15 cellular contexts compared by ENCODE assay signal in the genomic region with DNA sequence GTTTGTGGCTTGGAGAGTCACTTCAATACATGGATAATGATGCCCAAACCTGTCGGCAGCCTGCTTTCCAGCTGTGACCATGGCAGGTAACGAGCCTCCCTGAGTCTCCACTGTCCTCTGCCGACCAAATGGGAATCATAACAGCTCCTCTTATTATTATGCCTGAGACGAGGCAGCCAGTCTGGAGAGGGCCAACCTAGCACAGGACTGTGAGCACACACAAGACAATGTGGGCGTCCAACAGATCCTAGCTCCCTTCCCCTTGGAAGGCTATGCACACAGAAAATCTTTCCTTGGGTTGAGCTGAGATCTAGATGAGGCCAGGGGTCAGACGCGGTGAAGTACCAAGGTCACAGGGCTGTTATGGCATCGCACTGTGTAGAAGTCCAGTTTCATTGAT. TPM values are rescaled to one million over a fixed set of nuclear protein-coding genes. Genes with fewer than 3 reads are reported as not detected.
DNase-seq lines count a peak whose midpoint lies in the region; ATAC-seq and TF ChIP-seq lines count a peak whose summit lies in the region.
"Had no signal": no experiment of that assay in that cellular context is flagged by ENCODE, and none has a peak within 500 bp of the region (broad histone marks: within the 10 kb centered on the region; RNA-seq: fewer than 3 reads in every experiment).

No MANE protein-coding gene starts in this region.

- no peak overlapping the region for H3K9ac ChIP-seq in PC-3 (ENCODE audit: low read length)
- H3K9ac ChIP-seq: KMS-11 had no signal

- no peak overlapping the region for H2AFZ ChIP-seq in PC-3 (ENCODE audit: low read length)

- POLR2A ChIA-PET in PC-3 (lab: Charles Lee; ENCODE audit: unreplicated experiment): no interaction called here

- no peaks in the 10 kb centered on the region for H3K9me3 ChIP-seq in PC-3 (ENCODE audit: low read length)

- WGBS in lower leg skin, 2 donors: 83 to 89% methylated on average over 8 of the region's 8 CpGs

- TF ChIP-seq CTCF in PC-3 (conservative IDR thresholded peaks at IDR 0.05; ENCODE audit: low read depth, low read length) (no peak), endothelial cell (IDR thresholded peaks at IDR 0.05; ENCODE audit: unreplicated experiment) (no peak), progenitor cell of endocrine pancreas (IDR thresholded peaks at IDR 0.05; ENCODE audit: unreplicated experiment) (no peak), lower leg skin (IDR thresholded peaks at IDR 0.05) (no peak)

- CTCF ChIA-PET in PC-3 (lab: Charles Lee): no interaction called here

- no peak overlapping the region for H3K27ac ChIP-seq in PC-3 (ENCODE audit: low read length)
- H3K27ac ChIP-seq: epithelial cell of prostate, KMS-11 had no signal

- no peaks in the 10 kb centered on the region for H3K36me3 Mint-ChIP-seq in activated T-cell treated with anti-CD3 and anti-CD28 coated beads, Interleukin-2, amount 50 U/mL, for 72 hours (ENCODE audit: insufficient read depth in 2 of 2)
- H3K36me3 Mint-ChIP-seq in endothelial cell (ENCODE audit: low read depth, unreplicated experiment): peaks cover 3% of the 10 kb centered on the region
- no peaks in the 10 kb centered on the region for H3K36me3 Mint-ChIP-seq in progenitor cell of endocrine pancreas (ENCODE audit: insufficient read depth)

- TSS peak; percentile 62 for BruUV-seq in PC-3 (replicated peaks; lab: Mats Ljungman, UMichigan)

- H3F3A ChIP-seq in PC-3 (ENCODE audit: low read length, unreplicated experiment): no peaks in the 10 kb centered on the region

- peak overlapping the region; percentile 74 to 83 for H3K4me3 Mint-ChIP-seq in activated T-cell treated with anti-CD3 and anti-CD28 coated beads, Interleukin-2, amount 50 U/mL, for 72 hours
- H3K4me3 Mint-ChIP-seq in endothelial cell (ENCODE audit: unreplicated experiment): peak overlapping the region; percentile 62
- peak overlapping the region; percentile 76 for H3K4me3 Mint-ChIP-seq in progenitor cell of endocrine pancreas (ENCODE audit: low read depth)

- peaks cover 4% of the 10 kb centered on the region for H3K4me1 Mint-ChIP-seq in activated T-cell treated with anti-CD3 and anti-CD28 coated beads, Interleukin-2, amount 50 U/mL, for 72 hours (ENCODE audit: low read depth)
- H3K4me1 Mint-ChIP-seq in endothelial cell (ENCODE audit: unreplicated experiment) (no peaks in the 10 kb centered on the region), progenitor cell of endocrine pancreas (ENCODE audit: low read depth) (peaks cover 6% of the 10 kb centered on the region)

- no peak overlapping the region for H3K27ac Mint-ChIP-seq in activated T-cell treated with anti-CD3 and anti-CD28 coated beads, Interleukin-2, amount 50 U/mL, for 72 hours
- H3K27ac Mint-ChIP-seq in endothelial cell (ENCODE audit: unreplicated experiment): no peak overlapping the region
- H3K27ac Mint-ChIP-seq in progenitor cell of endocrine pancreas: peak overlapping the region; percentile 75

- intact Hi-C loops in PC-3 (cut with micrococcal nuclease) (no loop called here), lower leg skin (cut with DNase I; ENCODE audit: low total_unique reads) (no loop called here)

- H3K79me2 ChIP-seq in PC-3 (ENCODE audit: low read length): peaks cover 7% of the 10 kb centered on the region

- peaks cover 20% of the 10 kb centered on the region for H3K27me3 Mint-ChIP-seq in activated T-cell treated with anti-CD3 and anti-CD28 coated beads, Interleukin-2, amount 50 U/mL, for 72 hours (ENCODE audit: low read depth)
- peaks cover 14% of the 10 kb centered on the region for H3K27me3 Mint-ChIP-seq in endothelial cell (ENCODE audit: unreplicated experiment)
- peaks cover 35% of the 10 kb centered on the region for H3K27me3 Mint-ChIP-seq in progenitor cell of endocrine pancreas

- TF ChIP-seq POLR2A in lower leg skin (IDR thresholded peaks at IDR 0.05): no peak

- no peak overlapping the region for H3K4me2 ChIP-seq in PC-3 (ENCODE audit: low read length)
- H3K4me2 ChIP-seq: KMS-11 had no signal

- no peak for ATAC-seq in activated T-cell treated with anti-CD3 and anti-CD28 coated beads, Interleukin-2, amount 50 U/mL, for 72 hours (replicated peaks in 1 of 2)
- ATAC-seq in PC-3 (no peak), GM19328 (IDR thresholded peaks at IDR 0.05; ENCODE audit: unreplicated experiment) (no peak)

- H3K36me3 ChIP-seq in PC-3 (ENCODE audit: low read depth, low read length): no peaks in the 10 kb centered on the region

- H3K4me1 ChIP-seq in PC-3 (ENCODE audit: insufficient read depth, low read length): peaks cover 5% of the 10 kb centered on the region; the same call in 1 of the 2 replicates

- DNase-seq in activated T-cell treated with anti-CD3 and anti-CD28 coated beads, Interleukin-2, amount 50 U/mL, for 72 hours: no peak
- DNase-seq in activated T-cell treated with anti-CD3 and anti-CD28 coated beads, Interleukin-2, amount 50 U/mL, for 1 hour: no peak
- DNase-seq in PC-3 (no peak), endothelial cell (ENCODE audit: low spot score) (no peak), progenitor cell of endocrine pancreas (ENCODE audit: low spot score, unreplicated experiment) (no peak), mesenteric fat pad (ENCODE audit: low spot score) (no peak), lower leg skin (ENCODE audit: low spot score in 2 of 2) (no peak)
- DNase-seq: activated CD8-positive, alpha-beta memory T cell treated with anti-CD3 and anti-CD28 coated beads, Interleukin-2, amount 50 U/mL, for 4 hours; EL; NCI-H2081; T-helper 9 cell had no signal

- H3K27me3 ChIP-seq in PC-3 (ENCODE audit: low read length): no peaks in the 10 kb centered on the region

- no peaks in the 10 kb centered on the region for H3K9me2 ChIP-seq in PC-3 (replicated peaks; ENCODE audit: low read length)

- H3K4me3 ChIP-seq in PC-3 (ENCODE audit: low read length): no peak overlapping the region
- no peak overlapping the region for H3K4me3 ChIP-seq in lower leg skin (ENCODE audit: low read depth, poor library complexity, severe bottlenecking)

- no peaks in the 10 kb centered on the region for H3K9me3 Mint-ChIP-seq in activated T-cell treated with anti-CD3 and anti-CD28 coated beads, Interleukin-2, amount 50 U/mL, for 72 hours
- H3K9me3 Mint-ChIP-seq in endothelial cell (ENCODE audit: unreplicated experiment) (no peaks in the 10 kb centered on the region), progenitor cell of endocrine pancreas (ENCODE audit: low read depth) (no peaks in the 10 kb centered on the region)

- H4K20me1 ChIP-seq in PC-3 (ENCODE audit: low read length): no peaks in the 10 kb centered on the region

RNA-seq across cellular contexts. Expression of gene SLC4A3, which starts 0.9 kb away (rescaled TPM):
- not detected for total RNA-seq in activated T-cell treated with anti-CD3 and anti-CD28 coated beads, Interleukin-2, amount 50 U/mL, for 72 hours
- total RNA-seq in PC-3 (2014; rRNA removed) (11.6 and 14.3 TPM in 2 replicates), endothelial cell (ENCODE audit: unreplicated experiment) (2.1 TPM), progenitor cell of endocrine pancreas (17.0 and 19.7 TPM in 2 replicates), mesenteric fat pad (6.7 TPM), lower leg skin (1 to 10 TPM in 2 of 4 donors, under 1 TPM in 2; 0.34 to 2.1 (median 0.90) TPM)
- total RNA-seq: OCI-LY7 had no signal

RNA-seq across cellular contexts. Expression of gene STK11IP, which starts 28.9 kb away (rescaled TPM):
- total RNA-seq in activated T-cell treated with anti-CD3 and anti-CD28 coated beads, Interleukin-2, amount 50 U/mL, for 72 hours: 10 to 100 TPM; 27.0 to 27.8 TPM
- 17.7 and 26.4 TPM in 2 replicates for total RNA-seq in PC-3 (2014; rRNA removed)
- total RNA-seq in endothelial cell (ENCODE audit: unreplicated experiment): 23.8 TPM
- total RNA-seq in progenitor cell of endocrine pancreas: 39.7 and 41.4 TPM in 2 replicates
- total RNA-seq in mesenteric fat pad: 17.1 TPM
- 10 to 100 TPM; 13.3 to 37.8 (median 18.9) TPM for total RNA-seq in lower leg skin

RNA-seq across cellular contexts. Expression of gene INHA, which starts 54.4 kb away (rescaled TPM):
- not detected for total RNA-seq in activated T-cell treated with anti-CD3 and anti-CD28 coated beads, Interleukin-2, amount 50 U/mL, for 72 hours
- total RNA-seq in PC-3 (2014; rRNA removed) (1.3 and 1.5 TPM in 2 replicates), endothelial cell (ENCODE audit: unreplicated experiment) (not detected), progenitor cell of endocrine pancreas (1.5 and 1.7 TPM in 2 replicates), mesenteric fat pad (0.45 TPM), lower leg skin (1 to 10 TPM in 1 of 4 donors, under 1 TPM in 2, not detected in 1; 0.58 to 1.4 (median 0.84) TPM)
- total RNA-seq: OCI-LY7 had no signal

RNA-seq across cellular contexts. Expression of gene OBSL1, which starts 55.2 kb away (rescaled TPM):
- 1 to 10 TPM in 1 of 2 donors, under 1 TPM in 1; 0.83 to 1.3 TPM for total RNA-seq in activated T-cell treated with anti-CD3 and anti-CD28 coated beads, Interleukin-2, amount 50 U/mL, for 72 hours
- total RNA-seq in PC-3 (2014; rRNA removed): 122 and 148 TPM in 2 replicates
- total RNA-seq in endothelial cell (ENCODE audit: unreplicated experiment): 53.4 TPM
- 197 and 198 TPM in 2 replicates for total RNA-seq in progenitor cell of endocrine pancreas
- total RNA-seq in mesenteric fat pad: 61.5 TPM
- total RNA-seq in lower leg skin: 10 to 100 TPM; 34.2 to 52.7 (median 42.7) TPM
